11 cellular contexts compared by ENCODE assay signal in genomic region chr10:79184141-79184625, GRCh38.
DNase-seq lines count a peak whose midpoint lies in the region; ATAC-seq and TF ChIP-seq lines count a peak whose summit lies in the region.
"Had no signal": no experiment of that assay in that cellular context is flagged by ENCODE, and none has a peak within 500 bp of the region (broad histone marks: within the 10 kb centered on the region; RNA-seq: fewer than 3 reads in every experiment).

No MANE protein-coding gene starts in this region.

- H3K9ac ChIP-seq in SK-N-SH (peak overlapping the region; percentile 40; the same call in 1 of the 2 replicates), skeletal muscle satellite cell (ENCODE audit: low read depth, low read length) (peak overlapping the region; percentile 8)

- H3K79me2 ChIP-seq in SK-N-SH (ENCODE audit: insufficient read depth): peaks cover 69% of the 10 kb centered on the region

- peaks cover 11% of the 10 kb centered on the region for H3K36me3 Mint-ChIP-seq in HFFc6 (ENCODE audit: low read depth)
- peaks cover 0 to 1% (median 0%) of the 10 kb centered on the region in 3 donors for H3K36me3 Mint-ChIP-seq in CD8-positive, alpha-beta memory T cell
- H3K36me3 Mint-ChIP-seq: stimulated activated memory B cell treated with anti-CD40 and anti-IgM and Interleukin-4, amounts not matched to agents 10 μg/mL and 1 μg/mL and 100 μg/mL, for 72 hours had no signal

- peak; percentile 84 for DNase-seq in HFFc6
- peak; percentile 66 for DNase-seq in SK-N-SH
- no peak for DNase-seq in heart left ventricle
- no peak for DNase-seq in CD8-positive, alpha-beta memory T cell
- no peak for DNase-seq in SIG-M5 (lab: John Stamatoyannopoulos, UW)
- no peak for DNase-seq in activated CD8-positive, alpha-beta memory T cell treated with anti-CD3 and anti-CD28 coated beads, Interleukin-2, amount 50 U/mL, for 4 hours
- DNase-seq: activated CD8-positive, alpha-beta memory T cell treated with anti-CD3 and anti-CD28 coated beads, Interleukin-2, amount 50 U/mL, for 48 hours; left cardiac atrium had no signal

- peaks cover 90% of the 10 kb centered on the region for H3K4me1 Mint-ChIP-seq in HFFc6 (ENCODE audit: low read depth)
- H3K4me1 Mint-ChIP-seq in CD8-positive, alpha-beta memory T cell: no peaks in the 10 kb centered on the region
- H3K4me1 Mint-ChIP-seq: stimulated activated memory B cell treated with anti-CD40 and anti-IgM and Interleukin-4, amounts not matched to agents 10 μg/mL and 1 μg/mL and 100 μg/mL, for 72 hours had no signal

- peaks cover 8 to 10% of the 10 kb centered on the region in 2 experiments for H3K36me3 ChIP-seq in SK-N-SH (replicated peaks in 1 of 2; ENCODE audit: control insufficient read depth in 1 of 2, insufficient read depth in 2 of 2, low read length in 1 of 2)
- peaks cover 0 to 21% (median 8%) of the 10 kb centered on the region in 9 donors for H3K36me3 ChIP-seq in heart left ventricle
- H3K36me3 ChIP-seq in skeletal muscle satellite cell (ENCODE audit: insufficient read depth, low read length): peaks cover 44% of the 10 kb centered on the region
- H3K36me3 ChIP-seq in CD8-positive, alpha-beta memory T cell (ENCODE audit: insufficient read depth, low read length): no peaks in the 10 kb centered on the region

- CTCF ChIA-PET in SK-N-SH (lab: Yijun Ruan, JAX): interaction anchor here (2.1 to 13.4 kb wide), 3 partner anchors 11 to 1137 kb away, joined by 7 to 136 read pairs (median 11); no protein-coding TSS in a partner anchor
- CTCF ChIA-PET in CD8-positive, alpha-beta memory T cell (lab: Charles Lee): no interaction called here

- H3K9me2 ChIP-seq in SK-N-SH: no peaks in the 10 kb centered on the region

- peak overlapping the region; percentile 51 for H3K4me3 Mint-ChIP-seq in HFFc6
- no peak overlapping the region for H3K4me3 Mint-ChIP-seq in CD8-positive, alpha-beta memory T cell
- H3K4me3 Mint-ChIP-seq: stimulated activated memory B cell treated with anti-CD40 and anti-IgM and Interleukin-4, amounts not matched to agents 10 μg/mL and 1 μg/mL and 100 μg/mL, for 72 hours had no signal

- peak overlapping the region; percentile 78 for H3K27ac Mint-ChIP-seq in HFFc6
- H3K27ac Mint-ChIP-seq in CD8-positive, alpha-beta memory T cell: no peak overlapping the region
- H3K27ac Mint-ChIP-seq: stimulated activated memory B cell treated with anti-CD40 and anti-IgM and Interleukin-4, amounts not matched to agents 10 μg/mL and 1 μg/mL and 100 μg/mL, for 72 hours had no signal

- POLR2A ChIA-PET in SK-N-SH (lab: Yijun Ruan, JAX): interaction anchor here (0.7 kb wide), 1 partner anchor 841 kb away, joined by 3 read pairs; no protein-coding TSS in a partner anchor
- POLR2A ChIA-PET in CD8-positive, alpha-beta memory T cell (lab: Charles Lee): no interaction called here

- H3K27me3 ChIP-seq in SK-N-SH (ENCODE audit: insufficient read depth) (no peaks in the 10 kb centered on the region), heart left ventricle (no peaks in the 10 kb centered on the region), skeletal muscle satellite cell (ENCODE audit: control insufficient read depth, insufficient read depth, low read length) (no peaks in the 10 kb centered on the region)
- no peaks in the 10 kb centered on the region for H3K27me3 ChIP-seq in CD8-positive, alpha-beta memory T cell (ENCODE audit: insufficient read depth, low read length, poor library complexity, severe bottlenecking)

- no peaks in the 10 kb centered on the region for H3K9me3 ChIP-seq in SK-N-SH
- H3K9me3 ChIP-seq in heart left ventricle: no peaks in the 10 kb centered on the region
- H3K9me3 ChIP-seq in skeletal muscle satellite cell (replicated peaks; ENCODE audit: low read length): no peaks in the 10 kb centered on the region
- no peaks in the 10 kb centered on the region for H3K9me3 ChIP-seq in CD8-positive, alpha-beta memory T cell (ENCODE audit: low read length)

- TF ChIP-seq EP300 in SK-N-SH (IDR thresholded peaks at IDR 0.05; ENCODE audit: borderline replicate concordance in 1 of 2, low read depth in 1 of 2, low read length in 1 of 2): peak in 1 of 2 experiments; percentile 38; a peak in 1 of 4 replicates

- TF ChIP-seq POLR2A in heart left ventricle (IDR thresholded peaks at IDR 0.05): no peak

- H3K4me3 ChIP-seq in SK-N-SH (ENCODE audit: low read depth in 2 of 2, low read length in 1 of 2): no peak overlapping the region
- no peak overlapping the region for H3K4me3 ChIP-seq in heart left ventricle
- H3K4me3 ChIP-seq in skeletal muscle satellite cell (ENCODE audit: low read length): no peak overlapping the region
- H3K4me3 ChIP-seq in CD8-positive, alpha-beta memory T cell (ENCODE audit: low read length): no peak overlapping the region

- H3K27ac ChIP-seq in SK-N-SH (ENCODE audit: low read depth in 2 of 2, low read length in 1 of 2): peak overlapping the region; percentile 81 to 100
- peak overlapping the region in 11 of 12 donors; percentile 30 to 79 (median 67) for H3K27ac ChIP-seq in heart left ventricle
- H3K27ac ChIP-seq in CD8-positive, alpha-beta memory T cell (ENCODE audit: low read depth, low read length): no peak overlapping the region

- H2AFZ ChIP-seq in SK-N-SH (ENCODE audit: low read depth): no peak overlapping the region

- H3K4me1 ChIP-seq in SK-N-SH (ENCODE audit: control insufficient read depth in 1 of 2, insufficient read depth in 2 of 2, low read depth in 1 of 2, low read length in 1 of 2) (peaks cover 49 to 98% of the 10 kb centered on the region in 2 experiments), heart left ventricle (peaks cover 40 to 100% (median 95%) of the 10 kb centered on the region in 12 donors), skeletal muscle satellite cell (ENCODE audit: control insufficient read depth, insufficient read depth, low read length) (peaks cover 73% of the 10 kb centered on the region)
- no peaks in the 10 kb centered on the region for H3K4me1 ChIP-seq in CD8-positive, alpha-beta memory T cell (ENCODE audit: insufficient read depth, low read length)

- ATAC-seq in heart left ventricle (peak in 3 of 4 donors; percentile 8 to 33 (median 9)), GM21515 (IDR thresholded peaks at IDR 0.05; ENCODE audit: unreplicated experiment) (no peak)
- ATAC-seq: stimulated activated memory B cell treated with anti-CD40 and anti-IgM and Interleukin-4, amounts not matched to agents 10 μg/mL and 1 μg/mL and 100 μg/mL, for 72 hours had no signal

- no peaks in the 10 kb centered on the region for H3K9me3 Mint-ChIP-seq in HFFc6
- no peaks in the 10 kb centered on the region for H3K9me3 Mint-ChIP-seq in CD8-positive, alpha-beta memory T cell
- H3K9me3 Mint-ChIP-seq: stimulated activated memory B cell treated with anti-CD40 and anti-IgM and Interleukin-4, amounts not matched to agents 10 μg/mL and 1 μg/mL and 100 μg/mL, for 72 hours had no signal

- H3K27me3 Mint-ChIP-seq in HFFc6 (ENCODE audit: insufficient read depth): peaks cover 14% of the 10 kb centered on the region
- H3K27me3 Mint-ChIP-seq in CD8-positive, alpha-beta memory T cell: no peaks in the 10 kb centered on the region

- H3F3A ChIP-seq in SK-N-SH (replicated peaks; ENCODE audit: insufficient read depth): peaks cover 37% of the 10 kb centered on the region

- intact Hi-C loops in heart left ventricle (cut with DNase I): loop anchor here in 1 of 10 donors (10.0 kb wide), 1 partner anchor 49 kb away; no protein-coding TSS in a partner anchor

- peak overlapping the region; percentile 65; the same call in 1 of the 2 replicates for H3K4me2 ChIP-seq in SK-N-SH
- peak overlapping the region; percentile 26 for H3K4me2 ChIP-seq in skeletal muscle satellite cell (ENCODE audit: low read length)

- TF ChIP-seq CTCF in HFFc6 (IDR thresholded peaks at IDR 0.05) (no peak), SK-N-SH (IDR thresholded peaks at IDR 0.05) (no peak), heart left ventricle (IDR thresholded peaks at IDR 0.05) (no peak)

- 50% methylated on average over 4 of the region's 7 CpGs for WGBS in SK-N-SH (ENCODE audit: low lambda C conversion rate)
- WGBS in heart left ventricle, 4 donors: 34 to 41% (median 40%) methylated on average over 7 of the region's 7 CpGs

- peaks cover 29% of the 10 kb centered on the region; the same call in 1 of the 2 replicates for H4K20me1 ChIP-seq in SK-N-SH (ENCODE audit: insufficient read depth)

- TF ChIP-seq RAD21 in SK-N-SH (IDR thresholded peaks at IDR 0.05; ENCODE audit: low read length): no peak

TF ChIP-seq in SK-N-SH, 30 proteins besides CTCF, POLR2A, EP300 and RAD21 (continues in another document):
- TF ChIP-seq ELF1 (IDR thresholded peaks at IDR 0.05) (no peak), MXI1 (IDR thresholded peaks at IDR 0.05; ENCODE audit: low read depth, low read length) (no peak), FOXJ3 (CRISPR knock-in tag; IDR thresholded peaks at IDR 0.05) (no peak), TCF12 (IDR thresholded peaks at IDR 0.05) (peak; percentile 60), REST (IDR thresholded peaks at IDR 0.05; ENCODE audit: low read depth, low read length) (no peak), SMC3 (IDR thresholded peaks at IDR 0.05; ENCODE audit: low read depth, low read length) (no peak)

Comparison
In these comparisons a context has a peak if more than half of its experiments do, and no peak if none do; other contexts are left out.
1. DNase-seq: peak in HFFc6 (single experiment) and SK-N-SH (single experiment); none in heart left ventricle (0 of 5), CD8-positive, alpha-beta memory T cell (0 of 5), SIG-M5 (single experiment) and activated CD8-positive, alpha-beta memory T cell treated with anti-CD3 and anti-CD28 coated beads, Interleukin-2, amount 50 U/mL, for 4 hours (single experiment).